18 cellular contexts compared by ENCODE assay signal in the genomic region with DNA sequence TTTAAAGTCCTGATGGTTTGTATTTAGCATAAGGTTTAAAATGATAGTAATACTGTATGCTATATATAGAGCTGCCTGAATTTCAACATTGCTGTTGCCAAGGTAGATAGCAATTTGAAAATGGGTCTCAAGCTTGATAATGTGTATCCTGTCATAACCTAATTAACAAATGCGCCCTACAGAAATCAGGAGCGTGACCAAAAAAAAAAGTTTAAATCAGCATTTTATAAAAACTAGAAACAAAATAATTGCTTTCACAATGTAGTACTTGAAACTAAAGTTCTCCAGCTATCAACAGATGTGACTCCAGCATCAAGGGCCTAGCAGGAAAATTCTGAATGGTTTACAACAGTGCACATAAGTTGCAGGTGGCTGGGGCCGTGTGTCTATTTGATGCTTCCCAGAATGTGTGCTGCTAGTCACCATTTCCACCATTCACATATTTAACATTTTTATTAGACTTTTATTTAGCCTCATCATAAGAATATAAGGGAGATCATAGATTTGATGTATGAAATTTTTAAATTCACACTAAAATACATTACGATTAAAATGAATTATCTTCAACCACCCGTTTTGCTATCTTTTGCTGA. TPM values are rescaled to one million over a fixed set of nuclear protein-coding genes. Genes with fewer than 3 reads are reported as not detected.
DNase-seq lines count a peak whose midpoint lies in the region; ATAC-seq and TF ChIP-seq lines count a peak whose summit lies in the region.
"Had no signal": no experiment of that assay in that cellular context is flagged by ENCODE, and none has a peak within 500 bp of the region (broad histone marks: within the 10 kb centered on the region; RNA-seq: fewer than 3 reads in every experiment).

No MANE protein-coding gene starts in this region.

- POLR2A ChIA-PET in activated CD4-positive, alpha-beta memory T cell treated with anti-CD3 and anti-CD28 coated beads, Interleukin-2, amount 10 ng/mL, durations not matched to agents 7 days and 5 days (lab: Charles Lee): interaction anchor here (0.9 to 2.6 kb wide), 4 partner anchors 11 to 22 kb away, joined by 3 to 13 read pairs (median 4); no protein-coding TSS in a partner anchor

- TF ChIP-seq POLR2A in sigmoid colon (IDR thresholded peaks at IDR 0.05): no peak
- TF ChIP-seq POLR2A in prostate gland (IDR thresholded peaks at IDR 0.05): no peak
- TF ChIP-seq POLR2A in gastrocnemius medialis (IDR thresholded peaks at IDR 0.05): no peak

- H3K27ac Mint-ChIP-seq in Calu3 (ENCODE audit: unreplicated experiment): peak overlapping the region; percentile 15
- peak overlapping the region; percentile 26 for H3K27ac Mint-ChIP-seq in activated CD4-positive, alpha-beta memory T cell treated with anti-CD3 and anti-CD28 coated beads, Interleukin-2, amount 10 ng/mL, durations not matched to agents 7 days and 5 days

- 78 to 86% methylated on average over 5 of the region's 5 CpGs for WGBS in sigmoid colon, 2 donors
- 79% methylated on average over 5 of the region's 5 CpGs for WGBS in prostate gland

- no peaks in the 10 kb centered on the region for H3K27me3 ChIP-seq in cardiac muscle cell
- no peaks in the 10 kb centered on the region for H3K27me3 ChIP-seq in sigmoid colon
- H3K27me3 ChIP-seq in prostate gland (replicated peaks; ENCODE audit: insufficient read depth): no peaks in the 10 kb centered on the region
- H3K27me3 ChIP-seq in gastrocnemius medialis: no peaks in the 10 kb centered on the region
- H3K27me3 ChIP-seq: MG63 had no signal

- H3K4me3 ChIP-seq in cardiac muscle cell (no peak overlapping the region), sigmoid colon (no peak overlapping the region), prostate gland (no peak overlapping the region), gastrocnemius medialis (no peak overlapping the region)
- H3K4me3 ChIP-seq: MG63 had no signal

- peaks cover 50% of the 10 kb centered on the region for H3K4me1 Mint-ChIP-seq in Calu3 (ENCODE audit: low read depth, unreplicated experiment)
- H3K4me1 Mint-ChIP-seq in activated CD4-positive, alpha-beta memory T cell treated with anti-CD3 and anti-CD28 coated beads, Interleukin-2, amount 10 ng/mL, durations not matched to agents 7 days and 5 days: peaks cover 51% of the 10 kb centered on the region

- H3K9me3 ChIP-seq in cardiac muscle cell (ENCODE audit: low read depth) (no peaks in the 10 kb centered on the region), sigmoid colon (no peaks in the 10 kb centered on the region), prostate gland (no peaks in the 10 kb centered on the region), gastrocnemius medialis (no peaks in the 10 kb centered on the region)
- H3K9me3 ChIP-seq: Caco-2, MG63 had no signal

- H3K9me3 Mint-ChIP-seq in Calu3 (ENCODE audit: low read depth, unreplicated experiment): no peaks in the 10 kb centered on the region
- H3K9me3 Mint-ChIP-seq in activated CD4-positive, alpha-beta memory T cell treated with anti-CD3 and anti-CD28 coated beads, Interleukin-2, amount 10 ng/mL, durations not matched to agents 7 days and 5 days: no peaks in the 10 kb centered on the region

- no peak for TF ChIP-seq EP300 in sigmoid colon (IDR thresholded peaks at IDR 0.05)

- H3K36me3 Mint-ChIP-seq in Calu3 (ENCODE audit: insufficient read depth, unreplicated experiment): peaks cover 69% of the 10 kb centered on the region
- H3K36me3 Mint-ChIP-seq in activated CD4-positive, alpha-beta memory T cell treated with anti-CD3 and anti-CD28 coated beads, Interleukin-2, amount 10 ng/mL, durations not matched to agents 7 days and 5 days (ENCODE audit: low read depth): peaks cover 58% of the 10 kb centered on the region

- H3K4me1 ChIP-seq in cardiac muscle cell (ENCODE audit: low read depth) (no peaks in the 10 kb centered on the region), sigmoid colon (peaks cover 0 to 5% (median 3%) of the 10 kb centered on the region in 4 donors), prostate gland (replicated peaks) (no peaks in the 10 kb centered on the region), gastrocnemius medialis (peaks cover 4 to 7% of the 10 kb centered on the region in 2 donors)

- intact Hi-C loops in Right ventricle myocardium superior (cut with DNase I): no loop called here
- intact Hi-C loops in Calu3 (cut with micrococcal nuclease; ENCODE audit: unreplicated experiment): no loop called here
- intact Hi-C loops in sigmoid colon (cut with DNase I): no loop called here
- intact Hi-C loops in prostate gland (cut with DNase I): no loop called here
- intact Hi-C loops in gastrocnemius medialis (cut with DNase I; ENCODE audit: low total_unique reads): no loop called here

- CTCF ChIA-PET in Calu3 (lab: Charles Lee): no interaction called here
- CTCF ChIA-PET in activated CD4-positive, alpha-beta memory T cell treated with anti-CD3 and anti-CD28 coated beads, Interleukin-2, amount 10 ng/mL, durations not matched to agents 7 days and 5 days (lab: Charles Lee): interaction anchor here (0.6 to 1.0 kb wide), 4 partner anchors 47 to 181 kb away, joined by 3 to 5 read pairs (median 3); no protein-coding TSS in a partner anchor

- no TSS peak for BruUV-seq in Calu3 (replicated peaks; lab: Mats Ljungman, UMichigan)

- no peaks in the 10 kb centered on the region for H3K27me3 Mint-ChIP-seq in Calu3 (ENCODE audit: unreplicated experiment)
- H3K27me3 Mint-ChIP-seq in activated CD4-positive, alpha-beta memory T cell treated with anti-CD3 and anti-CD28 coated beads, Interleukin-2, amount 10 ng/mL, durations not matched to agents 7 days and 5 days: no peaks in the 10 kb centered on the region

- TF ChIP-seq CTCF in cardiac muscle cell (IDR thresholded peaks at IDR 0.05; ENCODE audit: low read depth, low read length): no peak
- no peak for TF ChIP-seq CTCF in Calu3 (IDR thresholded peaks at IDR 0.05; ENCODE audit: unreplicated experiment)
- TF ChIP-seq CTCF in sigmoid colon (IDR thresholded peaks at IDR 0.05): no peak
- no peak for TF ChIP-seq CTCF in prostate gland (IDR thresholded peaks at IDR 0.05)
- no peak for TF ChIP-seq CTCF in gastrocnemius medialis (IDR thresholded peaks at IDR 0.05 in 4 of 5, conservative IDR thresholded peaks at IDR 0.05 in 1 of 5)

- in situ Hi-C loops in gastrocnemius medialis (cut with MboI; ENCODE audit: low sequenced_read_pairs in 4 of 4): no loop called here

- H3K36me3 ChIP-seq in cardiac muscle cell: peaks cover 44% of the 10 kb centered on the region
- H3K36me3 ChIP-seq in sigmoid colon: peaks cover 4 to 62% (median 36%) of the 10 kb centered on the region in 4 donors
- H3K36me3 ChIP-seq in prostate gland: peaks cover 0 to 30% of the 10 kb centered on the region in 2 donors
- H3K36me3 ChIP-seq in gastrocnemius medialis: peaks cover 0 to 48% of the 10 kb centered on the region in 2 donors

- no peak for ATAC-seq in Right ventricle myocardium superior (ENCODE audit: poor library complexity)
- no peak for ATAC-seq in gastrocnemius medialis

- DNase-seq in cardiac muscle cell (ENCODE audit: low read depth in 1 of 2, low spot score in 1 of 2) (no peak), Right ventricle myocardium superior (no peak), Calu3 (no peak), sigmoid colon (peak; percentile 24), prostate gland (ENCODE audit: low spot score) (no peak), EL (no peak), gastrocnemius medialis (no peak)
- no peak for DNase-seq in activated CD4-positive, alpha-beta memory T cell treated with anti-CD3 and anti-CD28 coated beads, Interleukin-2, amount 10 ng/mL, durations not matched to agents 7 days and 5 days
- DNase-seq: Caco-2, MG63, NCI-H1092 treated with DMSO at 0.1 percent for 48 hours, NCI-H187, NCI-H2171 treated with DMSO at 0.1 percent for 48 hours, NCI-H774, SIG-M5 had no signal

- H3K4me3 Mint-ChIP-seq in Calu3 (ENCODE audit: low read depth, unreplicated experiment): no peak overlapping the region
- H3K4me3 Mint-ChIP-seq in activated CD4-positive, alpha-beta memory T cell treated with anti-CD3 and anti-CD28 coated beads, Interleukin-2, amount 10 ng/mL, durations not matched to agents 7 days and 5 days: no peak overlapping the region

- peak overlapping the region; percentile 6 for H3K27ac ChIP-seq in cardiac muscle cell
- no peak overlapping the region for H3K27ac ChIP-seq in sigmoid colon
- H3K27ac ChIP-seq in prostate gland: no peak overlapping the region
- H3K27ac ChIP-seq in gastrocnemius medialis: no peak overlapping the region
- H3K27ac ChIP-seq: HL-60 had no signal

RNA-seq across cellular contexts. Expression of a gene that starts 14.1 kb away (rescaled TPM):
- total RNA-seq in cardiac muscle cell (not detected in 2 replicates), Right ventricle myocardium superior (not detected), Calu3 (2022) (not detected in 2 replicates), sigmoid colon (not detected), prostate gland (not detected), gastrocnemius medialis (not detected)
- polyA plus RNA-seq in cardiac muscle cell (0.67 TPM in 1 of 2 replicates, not detected in the other), sigmoid colon (not detected)
- total RNA-seq in activated CD4-positive, alpha-beta memory T cell treated with anti-CD3 and anti-CD28 coated beads, Interleukin-2, amount 10 ng/mL, durations not matched to agents 7 days and 5 days: not detected
- total RNA-seq: Caco-2 had no signal
- polyA plus RNA-seq: AG04450, BJ had no signal

RNA-seq across cellular contexts. Expression of a gene that starts 23.5 kb away (rescaled TPM):
- total RNA-seq in cardiac muscle cell: 180 and 189 TPM in 2 replicates
- 111 and 130 TPM in 2 replicates for polyA plus RNA-seq in cardiac muscle cell
- 77.5 TPM for total RNA-seq in Right ventricle myocardium superior
- 256 and 275 TPM in 2 replicates for total RNA-seq in Calu3 (2022)
- total RNA-seq in activated CD4-positive, alpha-beta memory T cell treated with anti-CD3 and anti-CD28 coated beads, Interleukin-2, amount 10 ng/mL, durations not matched to agents 7 days and 5 days: 100 to 1,000 TPM; 477 to 494 TPM
- 100 to 1,000 TPM; 101 to 185 (median 150) TPM for total RNA-seq in sigmoid colon
- polyA plus RNA-seq in sigmoid colon: 100 to 1,000 TPM; 117 to 194 (median 134) TPM
- total RNA-seq in prostate gland: 100 to 1,000 TPM; 175 to 199 TPM
- total RNA-seq in gastrocnemius medialis: 100 to 1,000 TPM in 1 of 4 donors, 10 to 100 TPM in 3; 69.2 to 111 (median 90.6) TPM

RNA-seq across cellular contexts. Expression of a gene that starts 51.4 kb away (rescaled TPM):
- 8.8 and 9.0 TPM in 2 replicates for total RNA-seq in cardiac muscle cell
- 5.3 and 6.0 TPM in 2 replicates for polyA plus RNA-seq in cardiac muscle cell
- total RNA-seq in Right ventricle myocardium superior: 2.0 TPM
- total RNA-seq in Calu3 (2022): 2.5 and 3.4 TPM in 2 replicates
- 1 to 10 TPM; 6.1 TPM for total RNA-seq in activated CD4-positive, alpha-beta memory T cell treated with anti-CD3 and anti-CD28 coated beads, Interleukin-2, amount 10 ng/mL, durations not matched to agents 7 days and 5 days
- total RNA-seq in sigmoid colon: 10 to 100 TPM in 3 of 4 donors, 1 to 10 TPM in 1; 6.1 to 21.6 (median 13.3) TPM
- 1 to 10 TPM; 5.3 to 6.6 (median 6.5) TPM for polyA plus RNA-seq in sigmoid colon
- 10 to 100 TPM in 1 of 2 donors, 1 to 10 TPM in 1; 6.6 to 12.5 TPM for total RNA-seq in prostate gland
- total RNA-seq in gastrocnemius medialis: 1 to 10 TPM in 3 of 4 donors, under 1 TPM in 1; 0.80 to 2.4 (median 1.7) TPM
